Comparison of ENCODE assay signal across 1 cellular context in the genomic region with DNA sequence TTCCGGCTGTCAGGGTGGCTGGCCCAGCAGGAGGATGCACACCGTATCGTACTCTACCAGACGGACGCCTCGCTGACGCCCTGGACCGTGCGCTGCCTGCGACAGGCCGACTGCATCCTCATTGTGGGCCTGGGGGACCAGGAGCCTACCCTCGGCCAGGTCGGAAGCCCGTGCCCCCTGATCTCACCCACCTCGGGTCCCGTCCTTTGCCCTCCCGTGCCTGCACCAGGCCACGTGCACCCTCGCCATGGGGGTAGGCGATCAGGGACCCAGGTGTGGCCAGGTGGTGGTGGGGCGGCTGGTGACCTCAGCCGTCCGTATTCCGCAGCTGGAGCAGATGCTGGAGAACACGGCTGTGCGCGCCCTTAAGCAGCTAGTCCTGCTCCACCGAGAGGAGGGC.
TF ChIP-seq lines count a peak whose summit lies in the region.

No MANE protein-coding gene starts in this region.

TF ChIP-seq in HepG2, 621 proteins besides CTCF, POLR2A, EP300 and RAD21:
- TF ChIP-seq, protein P1, sequence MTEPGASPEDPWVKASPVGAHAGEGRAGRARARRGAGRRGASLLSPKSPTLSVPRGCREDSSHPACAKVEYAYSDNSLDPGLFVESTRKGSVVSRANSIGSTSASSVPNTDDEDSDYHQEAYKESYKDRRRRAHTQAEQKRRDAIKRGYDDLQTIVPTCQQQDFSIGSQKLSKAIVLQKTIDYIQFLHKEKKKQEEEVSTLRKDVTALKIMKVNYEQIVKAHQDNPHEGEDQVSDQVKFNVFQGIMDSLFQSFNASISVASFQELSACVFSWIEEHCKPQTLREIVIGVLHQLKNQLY (CRISPR knock-in tag; IDR thresholded peaks at IDR 0.05) = no peak
- TF ChIP-seq, protein P2, sequence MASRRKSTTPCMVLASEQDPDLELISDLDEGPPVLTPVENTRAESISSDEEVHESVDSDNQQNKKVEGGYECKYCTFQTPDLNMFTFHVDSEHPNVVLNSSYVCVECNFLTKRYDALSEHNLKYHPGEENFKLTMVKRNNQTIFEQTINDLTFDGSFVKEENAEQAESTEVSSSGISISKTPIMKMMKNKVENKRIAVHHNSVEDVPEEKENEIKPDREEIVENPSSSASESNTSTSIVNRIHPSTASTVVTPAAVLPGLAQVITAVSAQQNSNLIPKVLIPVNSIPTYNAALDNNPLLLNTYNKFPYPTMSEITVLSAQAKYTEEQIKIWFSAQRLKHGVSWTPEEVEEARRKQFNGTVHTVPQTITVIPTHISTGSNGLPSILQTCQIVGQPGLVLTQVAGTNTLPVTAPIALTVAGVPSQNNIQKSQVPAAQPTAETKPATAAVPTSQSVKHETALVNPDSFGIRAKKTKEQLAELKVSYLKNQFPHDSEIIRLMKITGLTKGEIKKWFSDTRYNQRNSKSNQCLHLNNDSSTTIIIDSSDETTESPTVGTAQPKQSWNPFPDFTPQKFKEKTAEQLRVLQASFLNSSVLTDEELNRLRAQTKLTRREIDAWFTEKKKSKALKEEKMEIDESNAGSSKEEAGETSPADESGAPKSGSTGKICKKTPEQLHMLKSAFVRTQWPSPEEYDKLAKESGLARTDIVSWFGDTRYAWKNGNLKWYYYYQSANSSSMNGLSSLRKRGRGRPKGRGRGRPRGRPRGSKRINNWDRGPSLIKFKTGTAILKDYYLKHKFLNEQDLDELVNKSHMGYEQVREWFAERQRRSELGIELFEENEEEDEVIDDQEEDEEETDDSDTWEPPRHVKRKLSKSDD (CRISPR knock-in tag; IDR thresholded peaks at IDR 0.05; ENCODE audit: low read depth) = 0 out of 2 replicates have a peak, but pooled peaks have one; percentile 28
